20 cellular contexts compared by ENCODE assay signal in genomic region chr18:40897884-40898283, GRCh38.
"Had no signal": no experiment of that assay in that cellular context is flagged by ENCODE, and none has a peak within 500 bp of the region (broad histone marks: within the 10 kb centered on the region; RNA-seq: fewer than 3 reads in every experiment).

No MANE protein-coding gene starts in this region.

- H3K27ac ChIP-seq: esophagus squamous epithelium, gastrocnemius medialis, lower lobe of right lung, stomach, transverse colon, uterus, WERI-Rb-1 had no signal

- H3K36me3 Mint-ChIP-seq: activated naive CD8-positive, alpha-beta T cell treated with anti-CD3 and anti-CD28 coated beads for 36 hours; mesothelial cell of epicardium; natural killer cell; stimulated activated memory B cell treated with anti-CD40 and anti-IgM and Interleukin-4, amounts not matched to agents 10 μg/mL and 1 μg/mL and 100 μg/mL, for 72 hours had no signal

- H3K4me2 ChIP-seq: smooth muscle cell had no signal

- H3K9me3 ChIP-seq: esophagus squamous epithelium, gastrocnemius medialis, lower lobe of right lung, transverse colon, uterus had no signal

- H3K27ac Mint-ChIP-seq: activated naive CD8-positive, alpha-beta T cell treated with anti-CD3 and anti-CD28 coated beads for 36 hours; mesothelial cell of epicardium; natural killer cell; stimulated activated memory B cell treated with anti-CD40 and anti-IgM and Interleukin-4, amounts not matched to agents 10 μg/mL and 1 μg/mL and 100 μg/mL, for 72 hours had no signal

- H3K4me1 Mint-ChIP-seq: activated naive CD8-positive, alpha-beta T cell treated with anti-CD3 and anti-CD28 coated beads for 36 hours; central memory CD8-positive, alpha-beta T cell; natural killer cell; stimulated activated memory B cell treated with anti-CD40 and anti-IgM and Interleukin-4, amounts not matched to agents 10 μg/mL and 1 μg/mL and 100 μg/mL, for 72 hours had no signal

- H3K4me3 Mint-ChIP-seq: activated naive CD8-positive, alpha-beta T cell treated with anti-CD3 and anti-CD28 coated beads for 36 hours; activated T-cell treated with anti-CD3 and anti-CD28 coated beads, Interleukin-2, amount 50 U/mL, for 4 hours; central memory CD8-positive, alpha-beta T cell; mesothelial cell of epicardium; natural killer cell; stimulated activated memory B cell treated with anti-CD40 and anti-IgM and Interleukin-4, amounts not matched to agents 10 μg/mL and 1 μg/mL and 100 μg/mL, for 72 hours had no signal

- DNase-seq: activated naive CD4-positive, alpha-beta T cell treated with Interleukin-2 at 50 U/mL for 16 hours; activated naive CD8-positive, alpha-beta T cell treated with anti-CD3 and anti-CD28 coated beads for 36 hours; activated T-cell treated with anti-CD3 and anti-CD28 coated beads, Interleukin-2, amount 50 U/mL, for 4 hours; effector memory CD4-positive, alpha-beta T cell; esophagus squamous epithelium; gastrocnemius medialis; hippocampal formation; lower lobe of right lung; natural killer cell; stimulated activated CD4-positive, alpha-beta T cell treated with anti-CD3 and anti-CD28 coated beads, Interleukin-15, amount 100 ng/mL, for 24 hours; stomach; transverse colon; uterus; WERI-Rb-1 had no signal

- H3K27me3 ChIP-seq: esophagus squamous epithelium, gastrocnemius medialis, stomach, transverse colon, uterus had no signal

- ATAC-seq: activated T-cell treated with anti-CD3 and anti-CD28 coated beads, Interleukin-2, amount 50 U/mL, for 4 hours; gastrocnemius medialis; left lobe of liver; lower lobe of right lung; natural killer cell; sciatic nerve; stimulated activated memory B cell treated with anti-CD40 and anti-IgM and Interleukin-4, amounts not matched to agents 10 μg/mL and 1 μg/mL and 100 μg/mL, for 72 hours had no signal

- H3K27me3 Mint-ChIP-seq: activated naive CD8-positive, alpha-beta T cell treated with anti-CD3 and anti-CD28 coated beads for 36 hours; central memory CD8-positive, alpha-beta T cell; stimulated activated memory B cell treated with anti-CD40 and anti-IgM and Interleukin-4, amounts not matched to agents 10 μg/mL and 1 μg/mL and 100 μg/mL, for 72 hours had no signal

- H3K4me1 ChIP-seq: esophagus squamous epithelium, gastrocnemius medialis, lower lobe of right lung, stomach, transverse colon, uterus had no signal
